21 cellular contexts compared by ENCODE assay signal in genomic region chr1:228295981-228296380, GRCh38.
"Had no signal": no experiment of that assay in that cellular context is flagged by ENCODE, and none has a peak within 500 bp of the region (broad histone marks: within the 10 kb centered on the region; RNA-seq: fewer than 3 reads in every experiment).

No MANE protein-coding gene starts in this region.

- H3K27me3 ChIP-seq: colonic mucosa, esophagus muscularis mucosa, gastrocnemius medialis, heart right ventricle, left lung had no signal

- H3K27ac ChIP-seq: colonic mucosa, esophagus muscularis mucosa, heart right ventricle, left lung had no signal

- H3K9me3 ChIP-seq: colonic mucosa, gastrocnemius medialis had no signal

- H3K4me1 ChIP-seq: colonic mucosa, esophagus muscularis mucosa, gastrocnemius medialis, left lung had no signal

- FAIRE-seq: endometrium, endothelial cell of umbilical vein, islet of Langerhans, keratinocyte had no signal

- DNase-seq: colonic mucosa; cortex of kidney; effector CD8-positive, alpha-beta T cell; effector memory CD8-positive, alpha-beta T cell; endodermal cell; foreskin melanocyte; gastrocnemius medialis; glutamatergic neuron; heart right ventricle; hippocampal formation; left lung; left ventricle myocardium superior; mesendoderm; midbrain; naive thymus-derived CD4-positive, alpha-beta T cell had no signal

- H3K4me3 ChIP-seq: colonic mucosa, esophagus muscularis mucosa, gastrocnemius medialis, heart right ventricle, left lung, lung had no signal

- ATAC-seq: effector memory CD8-positive, alpha-beta T cell; gastrocnemius medialis; heart right ventricle; left lung; left ventricle myocardium superior; naive thymus-derived CD4-positive, alpha-beta T cell had no signal

- H3K36me3 ChIP-seq: colonic mucosa had no signal
